ENCODE assay signal across 1 cellular context in genomic region chr22:49971232-49972162, GRCh38.
TF ChIP-seq lines count a peak whose summit lies in the region.

No MANE protein-coding gene starts in this region.

TF ChIP-seq in HepG2, 621 proteins besides CTCF, POLR2A, EP300 and RAD21 (continued from another document):
- TF ChIP-seq ZHX1 (CRISPR knock-in tag; IDR thresholded peaks at IDR 0.05; ENCODE audit: low read depth) (no peak), PRDM4 (CRISPR knock-in tag; IDR thresholded peaks at IDR 0.05; ENCODE audit: borderline replicate concordance) (no peak), ZBTB3 (CRISPR knock-in tag; IDR thresholded peaks at IDR 0.05; ENCODE audit: borderline replicate concordance, low read depth) (no peak), ZNF776 (CRISPR knock-in tag; IDR thresholded peaks at IDR 0.05) (no peak), ELF4 (CRISPR knock-in tag; IDR thresholded peaks at IDR 0.05; ENCODE audit: borderline replicate concordance) (no peak), HNF1A (IDR thresholded peaks at IDR 0.05; ENCODE audit: low read depth) (no peak), HNF1A (CRISPR knock-in tag; IDR thresholded peaks at IDR 0.05; ENCODE audit: borderline replicate concordance) (no peak), YEATS4 (CRISPR knock-in tag; IDR thresholded peaks at IDR 0.05; ENCODE audit: borderline replicate concordance) (peak; percentile 75), CHCHD3 (CRISPR knock-in tag; IDR thresholded peaks at IDR 0.05) (0 out of 2 replicates have a peak, but pooled peaks have one; percentile 66), HMG20B (CRISPR knock-in tag; conservative IDR thresholded peaks at IDR 0.05) (no peak), KDM1A (CRISPR knock-in tag; IDR thresholded peaks at IDR 0.05) (no peak), RARG (CRISPR knock-in tag; IDR thresholded peaks at IDR 0.05; ENCODE audit: low read depth) (no peak), FOXA1 (IDR thresholded peaks at IDR 0.05) (no peak), FOXA1 (CRISPR knock-in tag; IDR thresholded peaks at IDR 0.05) (no peak), E2F2 (CRISPR knock-in tag; IDR thresholded peaks at IDR 0.05; ENCODE audit: borderline replicate concordance) (no peak), SP4 (CRISPR knock-in tag; IDR thresholded peaks at IDR 0.05) (no peak; the same call in 1 of the 2 replicates), ZNF234 (CRISPR knock-in tag; conservative IDR thresholded peaks at IDR 0.05) (no peak), STAT6 (CRISPR knock-in tag; IDR thresholded peaks at IDR 0.05; ENCODE audit: borderline replicate concordance) (no peak), NBN (conservative IDR thresholded peaks at IDR 0.05) (no peak), SALL1 (CRISPR knock-in tag; IDR thresholded peaks at IDR 0.05) (no peak), YY1 (IDR thresholded peaks at IDR 0.05; ENCODE audit: insufficient read depth, insufficient replicate concordance, low read depth, low read length) (no peak), AKAP8 (CRISPR knock-in tag; IDR thresholded peaks at IDR 0.05) (no peak; the same call in 1 of the 2 replicates)
